21 cellular contexts compared by ENCODE assay signal in the genomic region with DNA sequence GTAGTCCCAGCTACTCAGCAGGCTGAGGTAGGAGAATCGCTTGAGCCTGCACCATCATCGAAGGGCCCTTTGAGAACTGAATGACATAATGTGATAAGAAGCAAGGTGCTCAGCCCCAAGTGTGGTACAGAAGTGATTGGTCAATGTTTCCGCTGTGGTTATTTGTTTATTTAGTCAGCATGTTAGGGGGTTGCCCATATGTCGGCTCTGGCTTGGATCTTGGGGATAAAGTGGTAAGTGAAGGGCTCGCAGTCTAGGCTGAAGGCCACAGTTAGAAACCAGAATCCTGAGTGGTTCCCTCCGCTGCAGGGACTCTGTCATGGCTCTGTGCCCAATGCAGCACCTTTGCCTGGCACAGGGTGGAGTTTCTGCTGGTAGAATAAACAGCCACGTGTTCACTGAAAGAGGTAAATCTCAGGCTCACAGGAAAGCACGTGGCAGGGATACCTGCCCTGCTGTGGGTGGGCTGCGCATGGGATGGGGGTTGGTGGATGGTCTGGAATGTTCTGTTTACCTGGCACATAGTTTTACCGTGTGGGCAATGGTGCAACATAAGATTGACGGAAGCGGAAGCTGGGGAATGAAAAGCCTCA. TPM values are rescaled to one million over a fixed set of nuclear protein-coding genes. Genes with fewer than 3 reads are reported as not detected.
DNase-seq lines count a peak whose midpoint lies in the region; ATAC-seq and TF ChIP-seq lines count a peak whose summit lies in the region.
"Had no signal": no experiment of that assay in that cellular context is flagged by ENCODE, and none has a peak within 500 bp of the region (broad histone marks: within the 10 kb centered on the region; RNA-seq: fewer than 3 reads in every experiment).

No MANE protein-coding gene starts in this region.

- H3K27ac ChIP-seq in lung (ENCODE audit: low read depth in 1 of 2, low read length in 1 of 2) = peak overlapping the region in 1 of 2 donors; percentile 73
- peak overlapping the region in 1 of 3 donors; percentile 58 for H3K27ac ChIP-seq in thyroid gland
- no peak overlapping the region for H3K27ac ChIP-seq in effector memory CD4-positive, alpha-beta T cell (ENCODE audit: insufficient read depth, low read length, poor library complexity, severe bottlenecking)
- H3K27ac ChIP-seq: SJSA1 had no signal

- H3K9me3 Mint-ChIP-seq in activated B cell treated with CpG ODN at 0.5 μM for 24 hours = peaks cover 15% of the 10 kb centered on the region

- CTCF ChIA-PET in activated B cell treated with CpG ODN at 0.5 μM for 24 hours (lab: Charles Lee) = no interaction called here

- H3K4me1 Mint-ChIP-seq in activated B cell treated with CpG ODN at 0.5 μM for 24 hours = peaks cover 38% of the 10 kb centered on the region
- H3K4me1 Mint-ChIP-seq: activated CD4-positive, alpha-beta T cell treated with anti-CD3 and anti-CD28 coated beads, Interleukin-2, amount 10 ng/mL, durations not matched to agents 24 days and 14 days; activated naive CD4-positive, alpha-beta T cell treated with anti-CD3 and anti-CD28 coated beads, Interleukin-2, amount 10 ng/mL, durations not matched to agents 7 days and 5 days had no signal

- no peaks in the 10 kb centered on the region for H3K36me3 ChIP-seq in lung (ENCODE audit: control insufficient read depth in 2 of 2, insufficient read depth in 2 of 2, low read length in 2 of 2)
- H3K36me3 ChIP-seq in thyroid gland = no peaks in the 10 kb centered on the region
- no peaks in the 10 kb centered on the region for H3K36me3 ChIP-seq in effector memory CD4-positive, alpha-beta T cell (ENCODE audit: control insufficient read depth, insufficient read depth, low read length)
- H3K36me3 ChIP-seq: SJSA1 had no signal

- TF ChIP-seq POLR2A in NB4 (IDR thresholded peaks at IDR 0.05; ENCODE audit: extremely low read depth, insufficient read length) (no peak), thyroid gland (IDR thresholded peaks at IDR 0.05) (no peak)

- ATAC-seq in activated B cell treated with CpG ODN at 0.5 μM for 24 hours (ENCODE audit: low read depth) = peak; percentile 40
- ATAC-seq in lung (ENCODE audit: insufficient read depth, low FRiP score) = peak; percentile 74
- ATAC-seq: CD8-positive, alpha-beta T cell had no signal

- intact Hi-C loops in activated B cell treated with CpG ODN at 0.5 μM for 24 hours (cut with micrococcal nuclease) (no loop called here), thyroid gland (cut with DNase I) (no loop called here)

- POLR2A ChIA-PET in activated B cell treated with CpG ODN at 0.5 μM for 24 hours (lab: Charles Lee) = no interaction called here

- DNase-seq in NB4 (ENCODE audit: low read depth) (peak; percentile 8), activated B cell treated with CpG ODN at 0.5 μM for 24 hours (no peak), lung (ENCODE audit: low spot score) (peak; percentile 83), thyroid gland (peak; percentile 75 to 86), HK-2 (ENCODE audit: unreplicated experiment) (no peak)
- no peak for DNase-seq in activated CD4-positive, alpha-beta T cell treated with anti-CD3 and anti-CD28 coated beads for 48 hours
- no peak for DNase-seq in effector memory CD4-positive, alpha-beta T cell
- DNase-seq: activated CD4-positive, alpha-beta T cell treated with anti-CD3 and anti-CD28 coated beads, Interleukin-2, amount 10 ng/mL, durations not matched to agents 24 days and 14 days; activated naive CD4-positive, alpha-beta T cell treated with anti-CD3 and anti-CD28 coated beads, Interleukin-2, amount 10 ng/mL, durations not matched to agents 7 days and 5 days; amygdala; CD8-positive, alpha-beta T cell; DMS53; HCEC 1CT; KG1; kidney glomerular epithelial cell; NCI-H187 treated with DMSO at 0.1 percent for 48 hours; NCI-H446 treated with DMSO at 0.1 percent for 48 hours had no signal

- 67 to 79% methylated on average over 12 of the region's 12 CpGs for WGBS in lung, 2 donors
- WGBS in thyroid gland, 2 donors = 37 to 50% methylated on average over 12 of the region's 12 CpGs

- no peak for TF ChIP-seq CTCF in NB4 (IDR thresholded peaks at IDR 0.05; ENCODE audit: low read depth, low read length)
- TF ChIP-seq CTCF in activated B cell treated with CpG ODN at 0.5 μM for 24 hours (IDR thresholded peaks at IDR 0.05) = no peak
- TF ChIP-seq CTCF in lung (IDR thresholded peaks at IDR 0.05; ENCODE audit: control extremely low read depth, extremely low read depth) = no peak
- TF ChIP-seq CTCF in thyroid gland (IDR thresholded peaks at IDR 0.05) = peak in 1 of 6 experiments; percentile 4

- H3K9me3 ChIP-seq in lung (ENCODE audit: control insufficient read depth in 2 of 2, insufficient read depth in 1 of 2, low read length in 1 of 2) (no peaks in the 10 kb centered on the region), thyroid gland (no peaks in the 10 kb centered on the region)
- H3K9me3 ChIP-seq in effector memory CD4-positive, alpha-beta T cell (ENCODE audit: control insufficient read depth, low read length) = peaks cover 4% of the 10 kb centered on the region
- H3K9me3 ChIP-seq: SJSA1 had no signal

- H3K4me3 ChIP-seq in NB4 (ENCODE audit: low read depth, low read length) = no peak overlapping the region
- no peak overlapping the region for H3K4me3 ChIP-seq in lung
- no peak overlapping the region for H3K4me3 ChIP-seq in thyroid gland (replicated peaks in 1 of 3)
- no peak overlapping the region for H3K4me3 ChIP-seq in effector memory CD4-positive, alpha-beta T cell (ENCODE audit: insufficient read depth, low read depth, low read length, poor library complexity, severe bottlenecking)
- H3K4me3 ChIP-seq: SJSA1 had no signal

- H3K4me3 Mint-ChIP-seq in activated B cell treated with CpG ODN at 0.5 μM for 24 hours = no peak overlapping the region
- H3K4me3 Mint-ChIP-seq: activated CD4-positive, alpha-beta T cell treated with anti-CD3 and anti-CD28 coated beads, Interleukin-2, amount 10 ng/mL, durations not matched to agents 24 days and 14 days; activated naive CD4-positive, alpha-beta T cell treated with anti-CD3 and anti-CD28 coated beads, Interleukin-2, amount 10 ng/mL, durations not matched to agents 7 days and 5 days; CD8-positive, alpha-beta T cell; dendritic cell treated with granulocyte-macrophage colony-stimulating factor and Interleukin-4, amounts not matched to agents 40 ng/mL and 50 ng/mL, for 4 days had no signal

- H3K36me3 Mint-ChIP-seq in activated B cell treated with CpG ODN at 0.5 μM for 24 hours (ENCODE audit: low read depth) = peaks cover 17% of the 10 kb centered on the region
- H3K36me3 Mint-ChIP-seq: activated naive CD4-positive, alpha-beta T cell treated with anti-CD3 and anti-CD28 coated beads, Interleukin-2, amount 10 ng/mL, durations not matched to agents 7 days and 5 days; CD8-positive, alpha-beta T cell had no signal

- H3K27me3 ChIP-seq in lung (ENCODE audit: control insufficient read depth, insufficient read depth) (no peaks in the 10 kb centered on the region), thyroid gland (no peaks in the 10 kb centered on the region)
- no peaks in the 10 kb centered on the region for H3K27me3 ChIP-seq in effector memory CD4-positive, alpha-beta T cell (replicated peaks; ENCODE audit: control insufficient read depth, insufficient read depth, low read length, poor library complexity, severe bottlenecking)
- H3K27me3 ChIP-seq: SJSA1 had no signal

- H3K27me3 Mint-ChIP-seq in activated B cell treated with CpG ODN at 0.5 μM for 24 hours = no peaks in the 10 kb centered on the region
- H3K27me3 Mint-ChIP-seq: activated CD4-positive, alpha-beta T cell treated with anti-CD3 and anti-CD28 coated beads, Interleukin-2, amount 10 ng/mL, durations not matched to agents 24 days and 14 days; activated naive CD4-positive, alpha-beta T cell treated with anti-CD3 and anti-CD28 coated beads, Interleukin-2, amount 10 ng/mL, durations not matched to agents 7 days and 5 days; dendritic cell treated with granulocyte-macrophage colony-stimulating factor and Interleukin-4, amounts not matched to agents 40 ng/mL and 50 ng/mL, for 4 days; progenitor cell of endocrine pancreas had no signal

- peaks cover 0 to 3% of the 10 kb centered on the region in 2 donors for H3K4me1 ChIP-seq in lung (ENCODE audit: control insufficient read depth in 2 of 2, insufficient read depth in 2 of 2, low read length in 2 of 2)
- H3K4me1 ChIP-seq in thyroid gland = peaks cover 0 to 11% of the 10 kb centered on the region in 2 donors
- no peaks in the 10 kb centered on the region for H3K4me1 ChIP-seq in effector memory CD4-positive, alpha-beta T cell (ENCODE audit: control insufficient read depth, insufficient read depth, low read length, poor library complexity, severe bottlenecking)
- H3K4me1 ChIP-seq: SJSA1 had no signal

- H3K27ac Mint-ChIP-seq in activated B cell treated with CpG ODN at 0.5 μM for 24 hours = peak overlapping the region; percentile 24
- H3K27ac Mint-ChIP-seq: activated CD4-positive, alpha-beta T cell treated with anti-CD3 and anti-CD28 coated beads, Interleukin-2, amount 10 ng/mL, durations not matched to agents 24 days and 14 days; activated naive CD4-positive, alpha-beta T cell treated with anti-CD3 and anti-CD28 coated beads, Interleukin-2, amount 10 ng/mL, durations not matched to agents 7 days and 5 days; CD8-positive, alpha-beta T cell; dendritic cell treated with granulocyte-macrophage colony-stimulating factor and Interleukin-4, amounts not matched to agents 40 ng/mL and 50 ng/mL, for 4 days; progenitor cell of endocrine pancreas had no signal

RNA-seq across cellular contexts. Expression of a gene that starts 35.4 kb away (rescaled TPM):
- total RNA-seq in activated B cell treated with CpG ODN at 0.5 μM for 24 hours (21.2 and 25.4 TPM in 2 replicates), lung (10 to 100 TPM in 1 of 2 donors, 1 to 10 TPM in 1; 10.0 to 13.1 TPM), thyroid gland (10 to 100 TPM in 1 of 4 donors, 1 to 10 TPM in 3; 2.8 to 17.2 (median 8.6) TPM)
- 1 to 10 TPM; 3.4 to 7.3 TPM for polyA plus RNA-seq in lung
- total RNA-seq: CD8-positive, alpha-beta T cell; T-helper 1 cell treated with Interleukin-12 subunit alpha and Interleukin-12 subunit beta and Interleukin-4 antibody, amounts not matched to agents 30 ng/mL and 1 ng/mL, for 36 hours had no signal

Comparison
In these comparisons a context has a peak if more than half of its experiments do, and no peak if none do; other contexts are left out.
1. DNase-seq: peak in NB4 (single experiment), lung (single experiment) and thyroid gland (2 of 2); none in activated B cell treated with CpG ODN at 0.5 μM for 24 hours (single experiment), activated CD4-positive, alpha-beta T cell treated with anti-CD3 and anti-CD28 coated beads for 48 hours (single experiment), effector memory CD4-positive, alpha-beta T cell (0 of 3) and HK-2 (single experiment).